8 cellular contexts compared by ENCODE assay signal in genomic region chr19:32224371-32225244, GRCh38.
DNase-seq lines count a peak whose midpoint lies in the region; ATAC-seq, FAIRE-seq and TF ChIP-seq lines count a peak whose summit lies in the region.

No MANE protein-coding gene starts in this region.

- no peaks in the 10 kb centered on the region for H3K4me1 ChIP-seq in PC-3 (ENCODE audit: insufficient read depth, low read length)
- H3K4me1 ChIP-seq in tibial artery: peaks cover 0 to 9% (median 3%) of the 10 kb centered on the region in 4 donors

- H3K27me3 Mint-ChIP-seq in osteocyte (ENCODE audit: unreplicated experiment): peaks cover 19% of the 10 kb centered on the region

- no peak overlapping the region for H3K27ac Mint-ChIP-seq in osteocyte (ENCODE audit: unreplicated experiment)

- H3K36me3 ChIP-seq in PC-3 (ENCODE audit: low read depth, low read length) (no peaks in the 10 kb centered on the region), tibial artery (no peaks in the 10 kb centered on the region)

- H3F3A ChIP-seq in PC-3 (ENCODE audit: low read length, unreplicated experiment): no peaks in the 10 kb centered on the region

- no peaks in the 10 kb centered on the region for H3K79me2 ChIP-seq in PC-3 (ENCODE audit: low read length)

- H3K27me3 ChIP-seq in PC-3 (ENCODE audit: low read length) (no peaks in the 10 kb centered on the region; the same call in 1 of the 2 replicates), tibial artery (peaks cover 0 to 44% of the 10 kb centered on the region in 2 donors)

- H3K4me1 Mint-ChIP-seq in osteocyte (ENCODE audit: unreplicated experiment): peaks cover 2% of the 10 kb centered on the region

- no peak overlapping the region for H3K9ac ChIP-seq in PC-3 (ENCODE audit: low read length)

- peak; percentile 49 for DNase-seq in G401 (ENCODE audit: low spot score)
- DNase-seq in PC-3: peak; percentile 47
- DNase-seq in activated T-helper 9 cell treated with anti-CD3 and anti-CD28 coated beads, Interleukin-2, amount 50 U/mL, for 16 hours (ENCODE audit: low read depth): peak; percentile 32
- peak; percentile 71 to 84 for DNase-seq in frontal cortex (ENCODE audit: low spot score in 2 of 2)
- peak; percentile 83 for DNase-seq in osteocyte (ENCODE audit: extremely low spot score, unreplicated experiment)
- no peak for DNase-seq in tibial artery

- peak; percentile 86 for TF ChIP-seq CTCF in PC-3 (conservative IDR thresholded peaks at IDR 0.05; ENCODE audit: low read depth, low read length)
- peak; percentile 100 for TF ChIP-seq CTCF in osteocyte (IDR thresholded peaks at IDR 0.05)
- TF ChIP-seq CTCF in tibial artery (IDR thresholded peaks at IDR 0.05): peak; percentile 84 to 99

- no peaks in the 10 kb centered on the region for H3K9me2 ChIP-seq in PC-3 (replicated peaks; ENCODE audit: low read length)

- H3K4me3 ChIP-seq in PC-3 (ENCODE audit: low read length): no peak overlapping the region
- peak overlapping the region in 1 of 2 donors; percentile 23 for H3K4me3 ChIP-seq in tibial artery

- H3K4me2 ChIP-seq in PC-3 (ENCODE audit: low read length): peak overlapping the region; percentile 52; the same call in 1 of the 2 replicates

- POLR2A ChIA-PET in PC-3 (lab: Charles Lee; ENCODE audit: unreplicated experiment): no interaction called here

- no peaks in the 10 kb centered on the region for H3K36me3 Mint-ChIP-seq in osteocyte (ENCODE audit: unreplicated experiment)

- FAIRE-seq in frontal cortex (lab: Jason Lieb, UNC): no peak

- ATAC-seq in HG02623 (IDR thresholded peaks at IDR 0.05; ENCODE audit: unreplicated experiment): peak; percentile 50
- ATAC-seq in PC-3: peak; percentile 42; the same call in 1 of the 2 replicates
- ATAC-seq in GM21786 (IDR thresholded peaks at IDR 0.05; ENCODE audit: unreplicated experiment): no peak

- H3K9me3 Mint-ChIP-seq in osteocyte (ENCODE audit: unreplicated experiment): no peaks in the 10 kb centered on the region

- no peaks in the 10 kb centered on the region for H4K20me1 ChIP-seq in PC-3 (ENCODE audit: low read length)

- intact Hi-C loops in PC-3 (cut with micrococcal nuclease) (loop anchor here (2.0 to 5.0 kb wide), 2 partner anchors 1542 to 1557 kb away; no protein-coding TSS in a partner anchor), tibial artery (cut with DNase I; ENCODE audit: low total_unique reads) (loop anchor here (5.0 kb wide), 1 partner anchor 1537 kb away; no protein-coding TSS in a partner anchor)

- H3K4me3 Mint-ChIP-seq in osteocyte (ENCODE audit: unreplicated experiment): peak overlapping the region; percentile 67

- H3K27ac ChIP-seq in PC-3 (ENCODE audit: low read length) (no peak overlapping the region), tibial artery (no peak overlapping the region)

- CTCF ChIA-PET in PC-3 (lab: Charles Lee): no interaction called here

- peak overlapping the region; percentile 49; the same call in 1 of the 2 replicates for H2AFZ ChIP-seq in PC-3 (ENCODE audit: low read length)

- in situ Hi-C loops in G401 (cut with HindIII; ENCODE audit: low sequenced_read_pairs): no loop called here

- no peaks in the 10 kb centered on the region for H3K9me3 ChIP-seq in PC-3 (ENCODE audit: low read length)
- H3K9me3 ChIP-seq in tibial artery: no peaks in the 10 kb centered on the region

- no TSS peak for BruUV-seq in PC-3 (replicated peaks; lab: Mats Ljungman, UMichigan)

Comparison
In these comparisons a context has a peak if more than half of its experiments do, and no peak if none do; other contexts are left out.
1. DNase-seq: peak in G401 (single experiment), PC-3 (single experiment), activated T-helper 9 cell treated with anti-CD3 and anti-CD28 coated beads, Interleukin-2, amount 50 U/mL, for 16 hours (single experiment), frontal cortex (2 of 2) and osteocyte (single experiment); none in tibial artery (0 of 2).
2. Peak in every context shown above with its lines, with median percentiles within 50 percentile points of each other: CTCF ChIP-seq.